ENCODE assay signal across 8 cellular contexts in genomic region chr10:102055647-102056419, GRCh38. TPM values are rescaled to one million over a fixed set of nuclear protein-coding genes. Genes with fewer than 3 reads are reported as not detected.
DNase-seq lines count a peak whose midpoint lies in the region; FAIRE-seq and TF ChIP-seq lines count a peak whose summit lies in the region.

A gene with protein sequence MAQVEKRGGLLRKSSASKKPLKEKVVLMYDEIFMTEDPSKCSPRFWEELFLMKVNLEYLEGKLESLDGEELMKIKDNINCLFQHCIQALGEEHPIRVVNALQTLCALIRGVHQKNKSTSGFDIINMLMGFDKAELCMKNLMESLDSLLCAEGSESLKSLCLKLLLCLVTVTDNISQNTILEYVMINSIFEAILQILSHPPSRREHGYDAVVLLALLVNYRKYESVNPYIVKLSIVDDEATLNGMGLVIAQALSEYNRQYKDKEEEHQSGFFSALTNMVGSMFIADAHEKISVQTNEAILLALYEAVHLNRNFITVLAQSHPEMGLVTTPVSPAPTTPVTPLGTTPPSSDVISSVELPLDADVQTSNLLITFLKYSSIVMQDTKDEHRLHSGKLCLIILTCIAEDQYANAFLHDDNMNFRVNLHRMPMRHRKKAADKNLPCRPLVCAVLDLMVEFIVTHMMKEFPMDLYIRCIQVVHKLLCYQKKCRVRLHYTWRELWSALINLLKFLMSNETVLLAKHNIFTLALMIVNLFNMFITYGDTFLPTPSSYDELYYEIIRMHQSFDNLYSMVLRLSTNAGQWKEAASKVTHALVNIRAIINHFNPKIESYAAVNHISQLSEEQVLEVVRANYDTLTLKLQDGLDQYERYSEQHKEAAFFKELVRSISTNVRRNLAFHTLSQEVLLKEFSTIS (minus strand): TSS chr10:102056173. CDS start chr10:102040114, 16,059 bp downstream.

- H3K27me3 Mint-ChIP-seq in neural crest cell (ENCODE audit: low read depth): no peaks in the 10 kb centered on the region

- peak within 1 kb of the TSS; percentile 94 for H3K27ac Mint-ChIP-seq in neural crest cell (ENCODE audit: unreplicated experiment)

- H3K36me3 ChIP-seq in stomach smooth muscle (ENCODE audit: control insufficient read depth in 2 of 2, insufficient read depth in 2 of 2, low read length in 2 of 2): no peaks in the 10 kb centered on the region

- DNase-seq in ELF-1 (ENCODE audit: low read depth, low spot score) (peak; percentile 96), H54 (ENCODE audit: insufficient read length, low spot score) (peak; percentile 94), M059J (ENCODE audit: low read depth) (peak; percentile 97), SIG-M5 (lab: John Stamatoyannopoulos, UW) (peak; percentile 82), activated gamma-delta T cell (lab: John Stamatoyannopoulos, UW) (peak; percentile 77), foreskin fibroblast (peak; percentile 96 to 99), neural crest cell (ENCODE audit: low read depth, low spot score) (peak; percentile 85)

- H3K4me3 Mint-ChIP-seq in neural crest cell: peak within 1 kb of the TSS; percentile 97

- TF ChIP-seq POLR2A in H54 (IDR thresholded peaks at IDR 0.05; ENCODE audit: low read depth, low read length): peak; percentile 37; the same call in 1 of the 2 replicates

- H3K9ac ChIP-seq in stomach smooth muscle (ENCODE audit: low read length in 2 of 2): peak within 1 kb of the TSS; percentile 96 to 97

- H3K4me3 ChIP-seq in foreskin fibroblast (ENCODE audit: low read depth in 1 of 2, low read length in 2 of 2) (peak within 1 kb of the TSS; percentile 89 to 92), stomach smooth muscle (ENCODE audit: low read length in 2 of 2) (peak within 1 kb of the TSS; percentile 89 to 96)

- TF ChIP-seq CTCF in foreskin fibroblast (IDR thresholded peaks at IDR 0.05; ENCODE audit: low read depth, low read length) (no peak), neural crest cell (conservative IDR thresholded peaks at IDR 0.05) (no peak)

- peaks cover 5% of the 10 kb centered on the region for H3K4me1 ChIP-seq in stomach smooth muscle (ENCODE audit: control insufficient read depth, insufficient read depth, low read length)

- H3K27ac ChIP-seq in stomach smooth muscle (ENCODE audit: low read length): peak within 1 kb of the TSS; percentile 95

- no peaks in the 10 kb centered on the region for H3K36me3 Mint-ChIP-seq in neural crest cell (ENCODE audit: low read depth)

- H3K9me3 ChIP-seq in stomach smooth muscle (ENCODE audit: control insufficient read depth in 2 of 2, low read length in 2 of 2): no peaks in the 10 kb centered on the region

- H3K27me3 ChIP-seq in stomach smooth muscle (ENCODE audit: control insufficient read depth in 1 of 2, insufficient read depth in 2 of 2, low read length in 2 of 2): no peaks in the 10 kb centered on the region

- no peaks in the 10 kb centered on the region for H3K9me3 Mint-ChIP-seq in neural crest cell

- H3K4me1 Mint-ChIP-seq in neural crest cell: peaks cover 28% of the 10 kb centered on the region

- FAIRE-seq in H54 (lab: Jason Lieb, UNC): peak; percentile 57

RNA-seq across cellular contexts. Expression of the gene that starts here (rescaled TPM):
- total RNA-seq in M059J (2014; rRNA removed; shearing (Covaris generic)): 6.9 and 13.0 TPM in 2 replicates
- 24.4 TPM in 2 replicates for total RNA-seq in neural crest cell

Comparison
In these comparisons a context has a peak if more than half of its experiments do, and no peak if none do; other contexts are left out.
1. Peak in every context shown above with its lines: DNase-seq, H3K4me3 ChIP-seq and H3K27ac ChIP-seq.